24 cellular contexts compared by ENCODE assay signal in genomic region chr6:36971926-36972673, GRCh38. TPM values are rescaled to one million over a fixed set of nuclear protein-coding genes. Genes with fewer than 3 reads are reported as not detected.
DNase-seq lines count a peak whose midpoint lies in the region; ATAC-seq and TF ChIP-seq lines count a peak whose summit lies in the region.
"Had no signal": no experiment of that assay in that cellular context is flagged by ENCODE, and none has a peak within 500 bp of the region (broad histone marks: within the 10 kb centered on the region; RNA-seq: fewer than 3 reads in every experiment).

No MANE protein-coding gene starts in this region.

- no peak for ATAC-seq in activated naive CD4-positive, alpha-beta T cell treated with anti-CD3 and anti-CD28 coated beads, Interleukin-2, amount 50 U/mL, for 72 hours
- no peak for ATAC-seq in WTC11
- ATAC-seq: effector memory CD8-positive, alpha-beta T cell; gastroesophageal sphincter had no signal

- no peak for DNase-seq in activated naive CD4-positive, alpha-beta T cell treated with anti-CD3 and anti-CD28 coated beads, Interleukin-2, amount 50 U/mL, for 72 hours (ENCODE audit: low spot score in 2 of 2)
- no peak for DNase-seq in activated naive CD4-positive, alpha-beta T cell (lab: John Stamatoyannopoulos, UW)
- DNase-seq in WTC11 (ENCODE audit: low spot score) (no peak), thyroid gland (peak; percentile 69 to 72), OCI-LY7 (ENCODE audit: low spot score) (no peak), H4 (ENCODE audit: low spot score) (no peak)
- no peak for DNase-seq in NK-92 treated with Interleukin-12 subunit alpha and Interleukin-12 subunit beta, amount 100 ng/mL, for 24 hours (lab: John Stamatoyannopoulos, UW)
- DNase-seq: activated CD4-positive, alpha-beta T cell treated with anti-CD3 and anti-CD28 coated beads, Interleukin-2, amount 50 U/mL, for 4 hours; activated T-cell treated with anti-CD3 and anti-CD28 coated beads for 4 hours; effector memory CD8-positive, alpha-beta T cell; esophagus squamous epithelium; islet precursor cell; Kasumi-1; NCI-H187; NCI-H446; stimulated activated CD4-positive, alpha-beta T cell treated with anti-CD3 and anti-CD28 coated beads, Interleukin-4, amount 100 ng/mL, for 4 hours had no signal

- H3K27me3 Mint-ChIP-seq in WTC11 (ENCODE audit: low read depth) = no peaks in the 10 kb centered on the region
- H3K27me3 Mint-ChIP-seq: activated naive CD4-positive, alpha-beta T cell treated with anti-CD3 and anti-CD28 coated beads, Interleukin-2, amount 50 U/mL, for 24 hours; brain; effector memory CD8-positive, alpha-beta T cell; memory B cell had no signal

- H3K36me3 ChIP-seq in thyroid gland = peaks cover 80 to 96% of the 10 kb centered on the region in 2 donors
- peaks cover 97% of the 10 kb centered on the region for H3K36me3 ChIP-seq in OCI-LY7 (ENCODE audit: insufficient read depth, low read length)

- no peaks in the 10 kb centered on the region for H3K9me3 Mint-ChIP-seq in activated naive CD4-positive, alpha-beta T cell treated with anti-CD3 and anti-CD28 coated beads, Interleukin-2, amount 50 U/mL, for 72 hours
- H3K9me3 Mint-ChIP-seq in WTC11 = no peaks in the 10 kb centered on the region
- H3K9me3 Mint-ChIP-seq: activated naive CD4-positive, alpha-beta T cell treated with anti-CD3 and anti-CD28 coated beads, Interleukin-2, amount 50 U/mL, for 24 hours; brain; CD14-positive monocyte; effector memory CD8-positive, alpha-beta T cell; memory B cell had no signal

- no peak for TF ChIP-seq POLR2A in thyroid gland (IDR thresholded peaks at IDR 0.05)

- H3K36me3 Mint-ChIP-seq in activated naive CD4-positive, alpha-beta T cell treated with anti-CD3 and anti-CD28 coated beads, Interleukin-2, amount 50 U/mL, for 72 hours = peaks cover 16 to 30% of the 10 kb centered on the region in 2 donors
- peaks cover 89% of the 10 kb centered on the region for H3K36me3 Mint-ChIP-seq in WTC11

- CTCF ChIA-PET in WTC11 (lab: Charles Lee) = interaction anchor here (0.7 kb wide), 1 partner anchor 235 kb away, joined by 3 read pairs; no protein-coding TSS in a partner anchor
- CTCF ChIA-PET in OCI-LY7 (lab: Charles Lee; ENCODE audit: unreplicated experiment) = no interaction called here

- no peaks in the 10 kb centered on the region for H3K27me3 ChIP-seq in layer of hippocampus (ENCODE audit: control insufficient read depth, insufficient read depth, low read length)
- H3K27me3 ChIP-seq in thyroid gland = no peaks in the 10 kb centered on the region
- H3K27me3 ChIP-seq: esophagus squamous epithelium, gastroesophageal sphincter, SJSA1 had no signal

- H4K20me1 ChIP-seq in OCI-LY7 (ENCODE audit: insufficient read depth, low read length) = no peaks in the 10 kb centered on the region

- no peak overlapping the region for H3K4me3 ChIP-seq in thyroid gland (replicated peaks in 1 of 3)
- no peak overlapping the region for H3K4me3 ChIP-seq in OCI-LY7 (ENCODE audit: low read depth, low read length, poor library complexity, severe bottlenecking)
- H3K4me3 ChIP-seq: esophagus squamous epithelium, gastroesophageal sphincter, SJSA1 had no signal

- intact Hi-C loops in thyroid gland (cut with DNase I) = no loop called here
- intact Hi-C loops in OCI-LY7 (cut with micrococcal nuclease; ENCODE audit: unreplicated experiment) = no loop called here

- no peaks in the 10 kb centered on the region for H3K4me1 Mint-ChIP-seq in WTC11
- H3K4me1 Mint-ChIP-seq: activated naive CD4-positive, alpha-beta T cell treated with anti-CD3 and anti-CD28 coated beads, Interleukin-2, amount 50 U/mL, for 24 hours; brain; CD14-positive monocyte; memory B cell had no signal

- H3K27ac ChIP-seq in layer of hippocampus (ENCODE audit: low read depth, low read length) = peak overlapping the region; percentile 8
- H3K27ac ChIP-seq in thyroid gland = peak overlapping the region; percentile 10 to 70 (median 67)
- no peak overlapping the region for H3K27ac ChIP-seq in OCI-LY7 (ENCODE audit: low read depth, low read length, poor library complexity, severe bottlenecking)
- H3K27ac ChIP-seq: esophagus squamous epithelium, gastroesophageal sphincter, SJSA1 had no signal

- H3K4me3 Mint-ChIP-seq in WTC11 = no peak overlapping the region
- H3K4me3 Mint-ChIP-seq: activated naive CD4-positive, alpha-beta T cell treated with anti-CD3 and anti-CD28 coated beads, Interleukin-2, amount 50 U/mL, for 24 hours; brain; CD14-positive monocyte; effector memory CD8-positive, alpha-beta T cell; memory B cell had no signal

- POLR2A ChIA-PET in WTC11 (lab: Charles Lee) (interaction anchor here (0.7 kb wide), 1 partner anchor 46 kb away, joined by 3 read pairs; no protein-coding TSS in a partner anchor), OCI-LY7 (lab: Charles Lee) (no interaction called here)

- peaks cover 53 to 66% of the 10 kb centered on the region in 2 donors for H3K4me1 ChIP-seq in thyroid gland
- no peaks in the 10 kb centered on the region for H3K4me1 ChIP-seq in OCI-LY7 (ENCODE audit: insufficient read depth, low read length, poor library complexity, severe bottlenecking)
- H3K4me1 ChIP-seq: SJSA1 had no signal

- no peak overlapping the region for H3K4me2 ChIP-seq in OCI-LY7 (ENCODE audit: low read length)

- no peaks in the 10 kb centered on the region for H3K9me3 ChIP-seq in thyroid gland
- no peaks in the 10 kb centered on the region for H3K9me3 ChIP-seq in OCI-LY7 (ENCODE audit: low read length)
- H3K9me3 ChIP-seq: esophagus squamous epithelium, gastroesophageal sphincter, SJSA1 had no signal

- no peak overlapping the region for H2AFZ ChIP-seq in OCI-LY7 (ENCODE audit: low read length)

- H3K27ac Mint-ChIP-seq in activated naive CD4-positive, alpha-beta T cell treated with anti-CD3 and anti-CD28 coated beads, Interleukin-2, amount 50 U/mL, for 72 hours = peak overlapping the region; percentile 82 to 85
- peak overlapping the region; percentile 82 for H3K27ac Mint-ChIP-seq in WTC11
- H3K27ac Mint-ChIP-seq: activated naive CD4-positive, alpha-beta T cell treated with anti-CD3 and anti-CD28 coated beads, Interleukin-2, amount 50 U/mL, for 24 hours; memory B cell had no signal

- no TSS peak for BruUV-seq in OCI-LY7 (replicated peaks; lab: Mats Ljungman, UMichigan)

- H3K9me2 ChIP-seq in OCI-LY7 (ENCODE audit: insufficient read depth, low read length) = no peaks in the 10 kb centered on the region

- 40 to 54% methylated on average over 13 to 14 of the region's 14 CpGs for WGBS in thyroid gland, 2 donors

- H3K79me2 ChIP-seq in OCI-LY7 (ENCODE audit: insufficient read depth, low read depth, low read length) = no peaks in the 10 kb centered on the region

- TF ChIP-seq CTCF in WTC11 (IDR thresholded peaks at IDR 0.05) = no peak
- TF ChIP-seq CTCF in thyroid gland (IDR thresholded peaks at IDR 0.05) = no peak
- no peak for TF ChIP-seq CTCF in OCI-LY7 (conservative IDR thresholded peaks at IDR 0.05; ENCODE audit: low read length)

TF ChIP-seq in WTC11, 78 proteins besides CTCF, POLR2A, EP300 and RAD21 (continues in another document):
- TF ChIP-seq NFE2L1 (CRISPR knock-in tag; IDR thresholded peaks at IDR 0.05) (no peak), TEAD1 (CRISPR knock-in tag; IDR thresholded peaks at IDR 0.05) (no peak), STAT6 (CRISPR knock-in tag; conservative IDR thresholded peaks at IDR 0.05; ENCODE audit: low read depth) (no peak), ZNF138 (CRISPR knock-in tag; conservative IDR thresholded peaks at IDR 0.05) (no peak), SMAD3 (CRISPR knock-in tag; IDR thresholded peaks at IDR 0.05; ENCODE audit: borderline replicate concordance) (no peak), EMX1 (CRISPR knock-in tag; IDR thresholded peaks at IDR 0.05) (no peak)

RNA-seq across cellular contexts. Expression of gene MTCH1, which starts 13.9 kb away (rescaled TPM):
- 100 to 1,000 TPM; 129 to 139 TPM for total RNA-seq in activated naive CD4-positive, alpha-beta T cell treated with anti-CD3 and anti-CD28 coated beads, Interleukin-2, amount 50 U/mL, for 72 hours
- total RNA-seq in WTC11 (2021) (198 to 207 TPM (median 204 TPM) in 3 replicates), thyroid gland (1,000 to 10,000 TPM in 1 of 4 donors, 100 to 1,000 TPM in 3; 571 to 1,096 (median 866) TPM), OCI-LY7 (2022) (72.5 and 79.6 TPM in 2 replicates)
- 81.4 and 93.7 TPM in 2 replicates for total RNA-seq in OCI-LY7 (2014; rRNA removed; shearing (Covaris generic))
- total RNA-seq in H4 (2014; rRNA removed; shearing (Covaris generic)) = 165 and 174 TPM in 2 replicates

RNA-seq across cellular contexts. Expression of gene PI16, which starts 17.6 kb away (rescaled TPM):
- total RNA-seq in activated naive CD4-positive, alpha-beta T cell treated with anti-CD3 and anti-CD28 coated beads, Interleukin-2, amount 50 U/mL, for 72 hours = 1 to 10 TPM in 1 of 2 donors, under 1 TPM in 1; 0.30 to 1.7 TPM
- total RNA-seq in WTC11 (2021) = 0.09 to 0.17 TPM in 2 of 3 replicates, not detected in the other
- total RNA-seq in thyroid gland = 10 to 100 TPM in 2 of 4 donors, 1 to 10 TPM in 2; 5.1 to 22.9 (median 9.1) TPM
- not detected in 2 replicates for total RNA-seq in OCI-LY7 (2014; rRNA removed; shearing (Covaris generic))
- total RNA-seq in OCI-LY7 (2022) = 0.30 TPM in 1 of 2 replicates, not detected in the other
- not detected in 2 replicates for total RNA-seq in H4 (2014; rRNA removed; shearing (Covaris generic))
- total RNA-seq: myocyte, SJSA1 had no signal

RNA-seq across cellular contexts. Expression of gene FGD2, which starts 33.4 kb away (rescaled TPM):
- total RNA-seq in activated naive CD4-positive, alpha-beta T cell treated with anti-CD3 and anti-CD28 coated beads, Interleukin-2, amount 50 U/mL, for 72 hours = 1 to 10 TPM; 1.3 to 2.4 TPM
- total RNA-seq in WTC11 (2021) (0.31 to 0.78 TPM (median 0.44 TPM) in 3 replicates), thyroid gland (10 to 100 TPM; 14.9 to 25.8 (median 23.1) TPM), OCI-LY7 (2022) (45.7 and 48.6 TPM in 2 replicates)
- 23.8 and 27.8 TPM in 2 replicates for total RNA-seq in OCI-LY7 (2014; rRNA removed; shearing (Covaris generic))
- not detected in 2 replicates for total RNA-seq in H4 (2014; rRNA removed; shearing (Covaris generic))
- total RNA-seq: myocyte, SJSA1 had no signal

Comparison
In these comparisons a context has a peak if more than half of its experiments do, and no peak if none do; other contexts are left out.
1. DNase-seq: peak in thyroid gland (2 of 2); none in activated naive CD4-positive, alpha-beta T cell treated with anti-CD3 and anti-CD28 coated beads, Interleukin-2, amount 50 U/mL, for 72 hours (0 of 2), activated naive CD4-positive, alpha-beta T cell (0 of 4), WTC11 (single experiment), OCI-LY7 (single experiment), NK-92 treated with Interleukin-12 subunit alpha and Interleukin-12 subunit beta, amount 100 ng/mL, for 24 hours (single experiment) and H4 (single experiment).